Comparison of ENCODE assay signal across 8 cellular contexts in the genomic region with DNA sequence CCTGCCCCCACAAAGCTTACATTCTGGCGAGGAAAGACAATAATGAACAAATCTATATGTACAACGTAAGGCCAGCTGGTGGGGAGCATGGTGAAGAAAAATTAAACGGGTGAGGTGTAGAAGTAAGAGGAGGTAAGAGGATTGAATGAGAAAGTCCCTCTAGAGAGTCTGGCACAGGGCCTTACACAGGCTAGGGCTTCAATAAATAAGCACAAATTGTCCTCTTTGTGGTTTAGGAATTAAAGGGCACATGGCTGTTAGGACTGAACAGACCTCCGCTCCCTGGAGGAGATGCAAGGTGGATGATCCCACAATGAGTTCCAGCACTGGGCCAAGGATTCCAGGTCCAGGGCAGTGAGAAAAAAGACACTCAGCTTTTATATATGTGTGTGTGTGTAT. TPM values are rescaled to one million over a fixed set of nuclear protein-coding genes. Genes with fewer than 3 reads are reported as not detected.
A peak's percentile ranks its signal among the peaks of the same experiment; 100 is the strongest.
DNase-seq lines count a peak whose midpoint lies in the region; ATAC-seq and TF ChIP-seq lines count a peak whose summit lies in the region.

No MANE protein-coding gene starts in this region.

- H2BK120ac ChIP-seq in trophoblast cell (ENCODE audit: insufficient read depth, low read length, poor library complexity) = peak overlapping the region; percentile 61

- in situ Hi-C loops in Panc1 (cut with HindIII; ENCODE audit: low pct_unique_long_range_greater_than_20kb, low sequenced_read_pairs) = no loop called here

- H4K12ac ChIP-seq in trophoblast cell (ENCODE audit: low read depth, low read length) = no peak overlapping the region

- no peak overlapping the region for H3K4ac ChIP-seq in trophoblast cell (ENCODE audit: low read depth, low read length)

- H3K27me3 ChIP-seq in Panc1 (ENCODE audit: control insufficient read depth, insufficient read depth, low read length) = no peaks in the 10 kb centered on the region
- H3K27me3 ChIP-seq in esophagus (ENCODE audit: control insufficient read depth in 1 of 2, insufficient read depth in 2 of 2, low read length in 2 of 2) = no peaks in the 10 kb centered on the region
- no peaks in the 10 kb centered on the region for H3K27me3 ChIP-seq in trophoblast cell (ENCODE audit: insufficient read depth, low read length)

- H3K14ac ChIP-seq in trophoblast cell (ENCODE audit: low read length) = peak overlapping the region; percentile 42

- intact Hi-C loops in Panc1 (cut with micrococcal nuclease; ENCODE audit: unreplicated experiment) = no loop called here

- H3K4me3 Mint-ChIP-seq in T-cell = no peak overlapping the region

- no peak overlapping the region for H3K9ac ChIP-seq in trophoblast cell (ENCODE audit: low read length)

- no TSS peak for BruUV-seq in Panc1 (replicated peaks; lab: Mats Ljungman, UMichigan)

- no peak for DNase-seq in Panc1 (ENCODE audit: low read depth, low spot score)
- DNase-seq in trophoblast cell = no peak
- no peak for DNase-seq in NCI-H1092 (lab: John Stamatoyannopoulos, UW)
- DNase-seq in GDM1 (lab: John Stamatoyannopoulos, UW) = no peak
- DNase-seq in T-cell = no peak
- DNase-seq in stimulated activated CD4-positive, alpha-beta T cell treated with anti-CD3 and anti-CD28 coated beads, Interleukin-2, amount 100 ng/mL, for 24 hours = no peak

- no peak overlapping the region for H3K23ac ChIP-seq in trophoblast cell (ENCODE audit: low read length)

- H3K9me3 Mint-ChIP-seq in T-cell = peaks cover 2 to 12% (median 4%) of the 10 kb centered on the region in 3 donors

- no peak overlapping the region for H3K27ac Mint-ChIP-seq in T-cell

- peak overlapping the region; percentile 83 for H2BK12ac ChIP-seq in trophoblast cell (ENCODE audit: low read length)

- H3K4me3 ChIP-seq in Panc1 (ENCODE audit: low read depth in 2 of 2, low read length in 2 of 2) (peak overlapping the region in 1 of 2 experiments; percentile 14; a peak in 1 of 4 replicates), esophagus (ENCODE audit: low read depth in 1 of 2, low read length in 2 of 2) (no peak overlapping the region), trophoblast cell (ENCODE audit: low read depth, low read length) (no peak overlapping the region)

- H3K36me3 Mint-ChIP-seq in T-cell = peaks cover 2% of the 10 kb centered on the region

- H3K79me1 ChIP-seq in trophoblast cell (ENCODE audit: low read length) = peaks cover 5% of the 10 kb centered on the region

- peak overlapping the region; percentile 50 for H4K91ac ChIP-seq in trophoblast cell (ENCODE audit: low read depth, low read length)

- peak overlapping the region; percentile 17 for H3K18ac ChIP-seq in trophoblast cell (ENCODE audit: low read length)

- TF ChIP-seq CTCF in Panc1 (IDR thresholded peaks at IDR 0.05) = no peak

- H2AFZ ChIP-seq in trophoblast cell (ENCODE audit: insufficient read depth, low read length, poor library complexity) = peak overlapping the region; percentile 44

- H3K4me2 ChIP-seq in trophoblast cell (ENCODE audit: low read length) = peak overlapping the region; percentile 45

- CTCF ChIA-PET in Panc1 (lab: Charles Lee) (interaction anchor here (0.6 to 2.0 kb wide), 3 partner anchors 15 to 43 kb away, joined by 3 to 10 read pairs (median 4); partner anchors contain the start of gene HAPSTR1), T-cell (lab: Charles Lee) (no interaction called here)

- H4K8ac ChIP-seq in trophoblast cell (ENCODE audit: low read depth, low read length) = peak overlapping the region; percentile 82

- H3K27ac ChIP-seq in Panc1 (ENCODE audit: low read length) (peak overlapping the region; percentile 94), esophagus (ENCODE audit: low read depth in 2 of 2, low read length in 1 of 2) (peak overlapping the region; percentile 62 to 79), trophoblast cell (ENCODE audit: low read depth, low read length) (peak overlapping the region; percentile 83)

- POLR2A ChIA-PET in Panc1 (lab: Charles Lee) = interaction anchor here (0.6 to 0.9 kb wide), 3 partner anchors 16 to 29 kb away, joined by 3 to 9 read pairs (median 4); no protein-coding TSS in a partner anchor
- POLR2A ChIA-PET in T-cell (lab: Charles Lee) = no interaction called here

- H3K27me3 Mint-ChIP-seq in T-cell = peaks cover under 1 to 13% of the 10 kb centered on the region in 2 donors

- 52 to 72% methylated on average over 4 of the region's 4 CpGs for WGBS in esophagus, 2 donors
- WGBS in trophoblast cell (ENCODE audit: extremely low coverage, insufficient coverage, insufficient read length) = 100% methylated on average over 1 of the region's 4 CpGs

- peaks cover 0 to 9% (median 5%) of the 10 kb centered on the region in 3 donors for H3K4me1 Mint-ChIP-seq in T-cell

- H3K4me1 ChIP-seq in Panc1 (ENCODE audit: control insufficient read depth, insufficient read depth, low read length) (peaks cover 28% of the 10 kb centered on the region), esophagus (ENCODE audit: control insufficient read depth in 2 of 2, insufficient read depth in 2 of 2, low read length in 1 of 2) (peaks cover 2 to 3% of the 10 kb centered on the region in 2 donors), trophoblast cell (ENCODE audit: control insufficient read depth in 1 of 2, insufficient read depth in 2 of 2, low read length in 2 of 2) (peaks cover 8 to 10% of the 10 kb centered on the region in 2 experiments)

- H2BK5ac ChIP-seq in trophoblast cell (ENCODE audit: low read depth, low read length, poor library complexity) = peak overlapping the region; percentile 45

- H3K79me2 ChIP-seq in trophoblast cell (ENCODE audit: control insufficient read depth, insufficient read depth, low read length, poor library complexity) = no peaks in the 10 kb centered on the region

- H2AK5ac ChIP-seq in trophoblast cell (ENCODE audit: low read length) = peak overlapping the region; percentile 52

- peak; percentile 8 for ATAC-seq in GM18502 (IDR thresholded peaks at IDR 0.05; ENCODE audit: poor library complexity, unreplicated experiment)
- peak; percentile 47 for ATAC-seq in Panc1
- no peak for ATAC-seq in T-cell (replicated peaks in 1 of 4)

- H3K9me3 ChIP-seq in Panc1 (ENCODE audit: control insufficient read depth, insufficient read depth, low read depth, low read length) (no peaks in the 10 kb centered on the region; the same call in 1 of the 2 replicates), esophagus (ENCODE audit: control insufficient read depth in 2 of 2, insufficient read depth in 1 of 2, low read depth in 1 of 2, low read length in 1 of 2) (no peaks in the 10 kb centered on the region), trophoblast cell (ENCODE audit: insufficient read depth, low read depth, low read length) (no peaks in the 10 kb centered on the region)

- H3K36me3 ChIP-seq in Panc1 (ENCODE audit: control insufficient read depth, insufficient read depth, low read length) = no peaks in the 10 kb centered on the region
- no peaks in the 10 kb centered on the region for H3K36me3 ChIP-seq in esophagus (ENCODE audit: control insufficient read depth in 2 of 2, insufficient read depth in 2 of 2, low read length in 1 of 2)
- H3K36me3 ChIP-seq in trophoblast cell (ENCODE audit: control insufficient read depth in 1 of 2, insufficient read depth in 2 of 2, low read length in 2 of 2) = peaks cover 0 to 2% of the 10 kb centered on the region in 2 experiments

RNA-seq across cellular contexts. Expression of gene HAPSTR1, which starts 43.1 kb away (rescaled TPM):
- 49.9 TPM for total RNA-seq in Panc1 (2021; ENCODE audit: unreplicated experiment)
- polyA plus RNA-seq in Panc1 (2012; ENCODE audit: insufficient read length) = 15.7 TPM
- polyA plus RNA-seq in esophagus = 10 to 100 TPM; 11.4 to 14.2 TPM
- polyA plus RNA-seq in trophoblast cell (2013) = 60.4 and 60.6 TPM in 2 replicates
- total RNA-seq in T-cell = 100 to 1,000 TPM in 2 of 5 donors, 10 to 100 TPM in 3; 79.3 to 123 (median 87.1) TPM

Comparison
In these comparisons a context has a peak if more than half of its experiments do, and no peak if none do; other contexts are left out.
1. ATAC-seq: peak in GM18502 (single experiment) and Panc1 (single experiment); none in T-cell (0 of 4).
2. Peak in every context shown above with its lines, with median percentiles within 50 percentile points of each other: H3K27ac ChIP-seq.